9 cellular contexts compared by ENCODE assay signal in genomic region chr9:94950733-94951590, GRCh38.
DNase-seq lines count a peak whose midpoint lies in the region; ATAC-seq and TF ChIP-seq lines count a peak whose summit lies in the region.
"Had no signal": no experiment of that assay in that cellular context is flagged by ENCODE, and none has a peak within 500 bp of the region (broad histone marks: within the 10 kb centered on the region; RNA-seq: fewer than 3 reads in every experiment).

No MANE protein-coding gene starts in this region.

- H3K36me3 Mint-ChIP-seq in H9 (ENCODE audit: insufficient read depth in 1 of 3, low read depth in 3 of 3): peaks cover 0 to 5% (median 0%) of the 10 kb centered on the region in 3 experiments; a peak in 1 of 7 replicates

- no peaks in the 10 kb centered on the region for H3K23me2 ChIP-seq in H9 (ENCODE audit: insufficient read length, low read depth, low read length, poor library complexity, severe bottlenecking)

- H3K18ac ChIP-seq in H9 (ENCODE audit: insufficient read length, low read depth, low read length): no peak overlapping the region

- H3K4me3 ChIP-seq in SJCRH30: no peak overlapping the region
- no peak overlapping the region for H3K4me3 ChIP-seq in fibroblast of pulmonary artery (replicated peaks; ENCODE audit: low read depth, low read length)
- H3K4me3 ChIP-seq in psoas muscle: no peak overlapping the region
- no peak overlapping the region for H3K4me3 ChIP-seq in prostate gland

- H2BK120ac ChIP-seq in H9 (ENCODE audit: low read depth, low read length, poor library complexity, severe bottlenecking): no peak overlapping the region

- DNase-seq in EH (ENCODE audit: low read depth) (peak; percentile 65), SJCRH30 (peak in 1 of 2 experiments; percentile 51), fibroblast of pulmonary artery (ENCODE audit: low read depth) (peak; percentile 44), psoas muscle (no peak), H9 (no peak), NOMO-1 treated with DMSO at 0.1 percent for 48 hours (lab: John Stamatoyannopoulos, UW; ENCODE audit: unreplicated experiment) (no peak), prostate gland (ENCODE audit: low spot score) (no peak)

- no peak overlapping the region for H4K91ac ChIP-seq in H9 (ENCODE audit: insufficient read length, low read depth, low read length)

- no peak overlapping the region for H3K9ac ChIP-seq in H9 (ENCODE audit: extremely low read depth, insufficient read length, low read length)

- no peak overlapping the region for H3K4me2 ChIP-seq in H9 (ENCODE audit: insufficient read depth, insufficient read length, low read length)

- H3K4ac ChIP-seq in H9 (ENCODE audit: low read depth, low read length): no peak overlapping the region

- H3K27ac ChIP-seq in SJCRH30 (peak overlapping the region; percentile 18), psoas muscle (peak overlapping the region; percentile 79), H9 (ENCODE audit: insufficient read length, low read depth, low read length) (no peak overlapping the region), prostate gland (peak overlapping the region in 1 of 2 donors; percentile 18)
- H3K27ac ChIP-seq: neutrophil had no signal

- no peak overlapping the region for H3K56ac ChIP-seq in H9 (ENCODE audit: insufficient read length, low read depth, low read length)

- H3K79me2 ChIP-seq in H9 (ENCODE audit: insufficient read depth, low read length): no peaks in the 10 kb centered on the region

- no peak overlapping the region for H3K23ac ChIP-seq in H9 (ENCODE audit: insufficient read length, low read depth, low read length)

- H2BK12ac ChIP-seq in H9 (ENCODE audit: insufficient read length, low read depth, low read length): no peak overlapping the region

- H2BK5ac ChIP-seq in H9 (ENCODE audit: insufficient read length, low read length): no peak overlapping the region

- no peaks in the 10 kb centered on the region for H3K27me3 ChIP-seq in SJCRH30
- no peaks in the 10 kb centered on the region for H3K27me3 ChIP-seq in psoas muscle (ENCODE audit: insufficient read depth in 3 of 3, low read length in 2 of 3)
- H3K27me3 ChIP-seq in H9 (ENCODE audit: insufficient read depth, low read length): no peaks in the 10 kb centered on the region
- H3K27me3 ChIP-seq in prostate gland (replicated peaks; ENCODE audit: insufficient read depth): no peaks in the 10 kb centered on the region
- H3K27me3 ChIP-seq: neutrophil had no signal

- H2AK5ac ChIP-seq in H9 (ENCODE audit: insufficient read length, low read length): no peak overlapping the region

- H3T11ph ChIP-seq in H9 (ENCODE audit: low read length): no peak overlapping the region

- peaks cover 33% of the 10 kb centered on the region for H3K4me1 ChIP-seq in SJCRH30
- peaks cover 61% of the 10 kb centered on the region for H3K4me1 ChIP-seq in psoas muscle
- H3K4me1 ChIP-seq in H9 (ENCODE audit: insufficient read depth, low read length): peaks cover 11% of the 10 kb centered on the region; the same call in 1 of the 2 replicates
- peaks cover 4% of the 10 kb centered on the region for H3K4me1 ChIP-seq in prostate gland (replicated peaks)

- TF ChIP-seq POLR2A in prostate gland (IDR thresholded peaks at IDR 0.05): no peak

- H3K14ac ChIP-seq in H9 (ENCODE audit: insufficient read depth, low read length): no peak overlapping the region

- TF ChIP-seq CTCF in fibroblast of pulmonary artery (IDR thresholded peaks at IDR 0.05; ENCODE audit: low read length, missing control alignments) (no peak), psoas muscle (IDR thresholded peaks at IDR 0.05) (no peak), H9 (conservative IDR thresholded peaks at IDR 0.05) (no peak), prostate gland (IDR thresholded peaks at IDR 0.05) (no peak)

- no peaks in the 10 kb centered on the region for H3K79me1 ChIP-seq in H9 (ENCODE audit: insufficient read depth, low read depth, low read length, poor library complexity, severe bottlenecking)

- H3K9me3 ChIP-seq in SJCRH30 (replicated peaks) (no peaks in the 10 kb centered on the region), psoas muscle (no peaks in the 10 kb centered on the region), H9 (ENCODE audit: control insufficient read depth, low read depth, low read length) (no peaks in the 10 kb centered on the region), prostate gland (no peaks in the 10 kb centered on the region)
- H3K9me3 ChIP-seq: neutrophil had no signal

- ATAC-seq in psoas muscle (peak; percentile 39 to 77 (median 56)), HG02642 (IDR thresholded peaks at IDR 0.05; ENCODE audit: poor library complexity, unreplicated experiment) (no peak)

- WGBS in psoas muscle, 3 donors: 20 to 27% (median 26%) methylated on average over 7 of the region's 7 CpGs
- WGBS in H9 (ENCODE audit: extremely low coverage, insufficient read length, low lambda C conversion rate): no CpG with 5 or more reads among the region's 7 CpGs
- 45% methylated on average over 7 of the region's 7 CpGs for WGBS in prostate gland

- H4K20me1 ChIP-seq in H9 (ENCODE audit: control insufficient read depth, insufficient read depth, insufficient read length): no peaks in the 10 kb centered on the region

- H3K4me3 Mint-ChIP-seq in H9: no peak overlapping the region; a peak in 1 of 5 replicates

- H4K8ac ChIP-seq in H9 (replicated peaks; ENCODE audit: insufficient read length, low read depth, low read length): no peak overlapping the region

- H2BK15ac ChIP-seq in H9 (ENCODE audit: low read depth, low read length): no peak overlapping the region

- no peak overlapping the region for H4K5ac ChIP-seq in H9 (ENCODE audit: insufficient read length, low read depth, low read length)

- intact Hi-C loops in psoas muscle (cut with DNase I): loop anchor here (5.0 kb wide), 2 partner anchors 41 to 46 kb away; no protein-coding TSS in a partner anchor
- intact Hi-C loops in prostate gland (cut with DNase I): no loop called here

- H3K27me3 Mint-ChIP-seq in H9 (ENCODE audit: low read depth): no peaks in the 10 kb centered on the region

- H3K36me3 ChIP-seq in SJCRH30 (no peaks in the 10 kb centered on the region), psoas muscle (ENCODE audit: insufficient read depth in 1 of 2, low read depth in 1 of 2) (no peaks in the 10 kb centered on the region), prostate gland (no peaks in the 10 kb centered on the region)
- H3K36me3 ChIP-seq: neutrophil had no signal

- H3K27ac Mint-ChIP-seq in H9: no peak overlapping the region; a peak in 1 of 7 replicates

- H3K4me1 Mint-ChIP-seq in H9: peaks cover 51 to 52% of the 10 kb centered on the region in 2 experiments

- no peaks in the 10 kb centered on the region for H3K9me3 Mint-ChIP-seq in H9

- no peak overlapping the region for H2BK20ac ChIP-seq in H9 (ENCODE audit: low read depth, low read length, poor library complexity, severe bottlenecking)

- no peak overlapping the region for H2AFZ ChIP-seq in H9 (ENCODE audit: low read length)

Comparison
In these comparisons a context has a peak if more than half of its experiments do, and no peak if none do; other contexts are left out.
1. DNase-seq: peak in EH (single experiment) and fibroblast of pulmonary artery (single experiment); none in psoas muscle (0 of 2), H9 (single experiment), NOMO-1 treated with DMSO at 0.1 percent for 48 hours (single experiment) and prostate gland (single experiment).